In the genomic region with DNA sequence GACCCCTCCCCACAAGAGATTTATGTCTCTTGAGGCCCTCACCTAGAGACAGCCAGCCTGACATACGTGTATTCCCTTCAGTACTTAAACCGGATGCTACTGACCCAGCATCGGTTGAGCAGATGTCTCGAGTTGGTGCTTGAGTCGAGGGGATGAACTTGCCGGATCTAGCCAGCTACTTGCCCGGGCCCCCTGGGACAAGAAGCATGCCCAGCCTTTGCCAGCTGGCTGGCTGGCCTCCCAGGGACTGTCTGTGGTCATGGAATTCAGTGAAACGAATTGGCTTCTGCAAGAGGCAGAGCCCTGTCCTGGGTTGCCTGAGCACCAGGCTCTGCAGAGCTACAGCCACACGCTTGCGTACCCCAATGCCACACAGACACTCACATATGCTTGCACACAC, we compare ENCODE assay signal across 16 cellular contexts. TPM values are rescaled to one million over a fixed set of nuclear protein-coding genes. Genes with fewer than 3 reads are reported as not detected.
DNase-seq lines count a peak whose midpoint lies in the region; ATAC-seq and TF ChIP-seq lines count a peak whose summit lies in the region.
"Had no signal": no experiment of that assay in that cellular context is flagged by ENCODE, and none has a peak within 500 bp of the region (broad histone marks: within the 10 kb centered on the region; RNA-seq: fewer than 3 reads in every experiment).

No MANE protein-coding gene starts in this region.

- no peak overlapping the region for H3K14ac ChIP-seq in IMR-90 (replicated peaks; ENCODE audit: low read depth, low read length)

- H3K27ac ChIP-seq in A673 (ENCODE audit: low read depth, low read length, poor library complexity, severe bottlenecking) (peak overlapping the region; percentile 44), IMR-90 (ENCODE audit: insufficient read depth, low read length) (no peak overlapping the region), GM23248 (no peak overlapping the region), esophagus squamous epithelium (peak overlapping the region in 1 of 4 donors; percentile 42)

- WGBS in IMR-90 (ENCODE audit: extremely low coverage in 2 of 2, insufficient read length in 1 of 2), 2 experiments = 70% methylated on average over 3 of the region's 10 CpGs; no CpG with 5 or more reads in 1 of the 2 experiments
- WGBS in GM23248 (ENCODE audit: low coverage in 1 of 2, low lambda C conversion rate in 2 of 2, missing lambda C conversion rate in 2 of 2), 2 experiments = 71 to 75% methylated on average over 10 of the region's 10 CpGs
- 33% methylated on average over 4 of the region's 10 CpGs; no CpG with 5 or more reads in 1 of the 2 donors for WGBS in esophagus squamous epithelium, 2 donors

- H3K36me3 ChIP-seq in A673 (ENCODE audit: insufficient read depth, low read length, poor library complexity, severe bottlenecking) = peaks cover 16% of the 10 kb centered on the region
- peaks cover 32% of the 10 kb centered on the region for H3K36me3 ChIP-seq in IMR-90 (ENCODE audit: control insufficient read depth, insufficient read depth, low read length)
- H3K36me3 ChIP-seq in GM23248 (ENCODE audit: low read depth) = no peaks in the 10 kb centered on the region
- peaks cover 0 to 43% (median 0%) of the 10 kb centered on the region in 3 donors for H3K36me3 ChIP-seq in esophagus squamous epithelium

- H3K9me2 ChIP-seq in GM23248 (ENCODE audit: insufficient read depth) = no peaks in the 10 kb centered on the region

- peak overlapping the region; percentile 15 for H3K4me3 Mint-ChIP-seq in activated T-helper 17 cell treated with anti-CD3 and anti-CD28 coated beads, Interleukin-2, amount 50 U/mL, for 72 hours
- H3K4me3 Mint-ChIP-seq: activated CD4-positive, alpha-beta T cell treated with anti-CD3 and anti-CD28 coated beads, Interleukin-2, amount 10 ng/mL, durations not matched to agents 24 days and 14 days had no signal

- H3K4me2 ChIP-seq in IMR-90 (ENCODE audit: low read depth, low read length) (no peak overlapping the region), GM23248 (ENCODE audit: unreplicated experiment) (no peak overlapping the region)

- no peak overlapping the region for H2AK5ac ChIP-seq in IMR-90 (ENCODE audit: low read depth, low read length)

- in situ Hi-C loops in IMR-90 (cut with MboI; ENCODE audit: low sequenced_read_pairs) (no loop called here), GM23248 (cut with MboI) (no loop called here)

- TF ChIP-seq POLR2A in IMR-90 (IDR thresholded peaks at IDR 0.05; ENCODE audit: low read depth, low read length) (no peak), esophagus squamous epithelium (IDR thresholded peaks at IDR 0.05) (no peak)

- no peaks in the 10 kb centered on the region for H3K9me3 Mint-ChIP-seq in activated T-helper 17 cell treated with anti-CD3 and anti-CD28 coated beads, Interleukin-2, amount 50 U/mL, for 72 hours
- H3K9me3 Mint-ChIP-seq: activated CD4-positive, alpha-beta T cell treated with anti-CD3 and anti-CD28 coated beads, Interleukin-2, amount 10 ng/mL, durations not matched to agents 24 days and 14 days; activated naive CD4-positive, alpha-beta T cell treated with anti-CD3 and anti-CD28 coated beads, Interleukin-2, amount 50 U/mL, for 72 hours had no signal

- H2AFZ ChIP-seq in IMR-90 (replicated peaks; ENCODE audit: low read length, poor library complexity) = no peak overlapping the region
- H2AFZ ChIP-seq in GM23248 = no peak overlapping the region

- H3K27ac Mint-ChIP-seq in activated T-helper 17 cell treated with anti-CD3 and anti-CD28 coated beads, Interleukin-2, amount 50 U/mL, for 72 hours = peak overlapping the region; percentile 10
- H3K27ac Mint-ChIP-seq: activated CD4-positive, alpha-beta T cell treated with anti-CD3 and anti-CD28 coated beads, Interleukin-2, amount 10 ng/mL, durations not matched to agents 24 days and 14 days had no signal

- peaks cover 14% of the 10 kb centered on the region; the same call in 1 of the 2 replicates for H3F3A ChIP-seq in GM23248 (ENCODE audit: insufficient read depth)

- DNase-seq in A673 (ENCODE audit: low spot score) (peak; percentile 78), IMR-90 (no peak), hypothalamus (lab: John Stamatoyannopoulos, UW) (peak in 34 of 51 donors; percentile 18 to 76 (median 48)), GM23248 (no peak), esophagus squamous epithelium (lab: John Stamatoyannopoulos, UW) (no peak)
- no peak for DNase-seq in activated CD4-positive, alpha-beta T cell treated with anti-CD3 and anti-CD28 coated beads, Interleukin-2, amount 50 U/mL, for 4 hours
- DNase-seq: activated CD4-positive, alpha-beta T cell treated with anti-CD3 and anti-CD28 coated beads, Interleukin-2, amount 10 ng/mL, durations not matched to agents 24 days and 14 days; AML-193; kidney; occipital lobe; SIG-M5; stimulated activated CD4-positive, alpha-beta T cell treated with anti-CD3 and anti-CD28 coated beads, Interleukin-4, amount 100 ng/mL, for 24 hours had no signal

- TF ChIP-seq CTCF in A673 (conservative IDR thresholded peaks at IDR 0.05; ENCODE audit: low read depth, low read length) (no peak), IMR-90 (conservative IDR thresholded peaks at IDR 0.05; ENCODE audit: low read depth, low read length) (no peak), esophagus squamous epithelium (IDR thresholded peaks at IDR 0.05) (no peak)

- H3K56ac ChIP-seq in IMR-90 (ENCODE audit: extremely low read depth, insufficient read depth, low read length) = no peak overlapping the region

- H3K9me3 ChIP-seq in A673 (ENCODE audit: low read depth, low read length, poor library complexity, severe bottlenecking) = no peaks in the 10 kb centered on the region
- H3K9me3 ChIP-seq in IMR-90 (ENCODE audit: control insufficient read depth, insufficient read depth, low read length) = no peaks in the 10 kb centered on the region
- no peaks in the 10 kb centered on the region for H3K9me3 ChIP-seq in GM23248 (ENCODE audit: low read depth)
- H3K9me3 ChIP-seq in esophagus squamous epithelium = no peaks in the 10 kb centered on the region
- H3K9me3 ChIP-seq: tibial nerve had no signal

- no peak overlapping the region for H2BK5ac ChIP-seq in IMR-90 (ENCODE audit: low read depth, low read length, poor library complexity, severe bottlenecking)

- intact Hi-C loops in A673 (cut with micrococcal nuclease; ENCODE audit: unreplicated experiment) = loop anchor here (5.0 to 10.0 kb wide), 2 partner anchors 216 to 359 kb away; no protein-coding TSS in a partner anchor
- intact Hi-C loops in IMR-90 (cut with micrococcal nuclease) = loop anchor here (10.0 kb wide), 1 partner anchor 359 kb away; no protein-coding TSS in a partner anchor
- intact Hi-C loops in esophagus squamous epithelium (cut with DNase I) = no loop called here

- H3K9ac ChIP-seq in IMR-90 (ENCODE audit: low read depth, low read length) (no peak overlapping the region), GM23248 (no peak overlapping the region)

- no peak overlapping the region for H4K91ac ChIP-seq in IMR-90 (ENCODE audit: insufficient read depth, low read depth, low read length)

- H2AK9ac ChIP-seq in IMR-90 (replicated peaks; ENCODE audit: low read depth, low read length, poor library complexity) = peak overlapping the region; percentile 28

- dilution Hi-C loops in IMR-90 (cut with HindIII; ENCODE audit: low sequenced_read_pairs, unreplicated experiment) = no loop called here

- H3K79me2 ChIP-seq in GM23248 (ENCODE audit: insufficient read depth) = no peaks in the 10 kb centered on the region

- no peak overlapping the region for H2BK15ac ChIP-seq in IMR-90 (ENCODE audit: low read depth, low read length)

- no peak overlapping the region for H3K4ac ChIP-seq in IMR-90 (ENCODE audit: low read depth, low read length)

- H3K4me3 ChIP-seq in A673 (ENCODE audit: low read depth, low read length, poor library complexity, severe bottlenecking) = no peak overlapping the region
- no peak overlapping the region for H3K4me3 ChIP-seq in IMR-90 (ENCODE audit: insufficient read depth, low read depth, low read length)
- no peak overlapping the region for H3K4me3 ChIP-seq in GM23248
- no peak overlapping the region for H3K4me3 ChIP-seq in esophagus squamous epithelium
- H3K4me3 ChIP-seq: tibial nerve had no signal

- POLR2A ChIA-PET in A673 (lab: Charles Lee; ENCODE audit: low non-redundant PET) = interaction anchor here (0.6 kb wide), 1 partner anchor 30 kb away, joined by 3 read pairs; no protein-coding TSS in a partner anchor
- POLR2A ChIA-PET in IMR-90 (lab: Charles Lee; ENCODE audit: unreplicated experiment) = no interaction called here

- H3K79me1 ChIP-seq in IMR-90 (ENCODE audit: low read depth in 1 of 2, low read length in 2 of 2) = peaks cover 0 to 5% of the 10 kb centered on the region in 2 experiments; a peak in 1 of 4 replicates

- no peak for ATAC-seq in IMR-90 (ENCODE audit: low read depth)
- no peak for ATAC-seq in activated T-helper 17 cell treated with anti-CD3 and anti-CD28 coated beads, Interleukin-2, amount 50 U/mL, for 72 hours (replicated peaks)
- no peak for ATAC-seq in HG02973 (IDR thresholded peaks at IDR 0.05; ENCODE audit: unreplicated experiment)
- ATAC-seq: activated naive CD4-positive, alpha-beta T cell treated with anti-CD3 and anti-CD28 coated beads, Interleukin-2, amount 50 U/mL, for 72 hours had no signal

- CTCF ChIA-PET in A673 (lab: Charles Lee) = no interaction called here
- CTCF ChIA-PET in IMR-90 (lab: Yijun Ruan, JAX) = no interaction called here

- no peak overlapping the region for H2BK120ac ChIP-seq in IMR-90 (ENCODE audit: low read depth, low read length)

- H4K20me1 ChIP-seq in IMR-90 (ENCODE audit: insufficient read depth, low read length) (peaks cover 39% of the 10 kb centered on the region), GM23248 (ENCODE audit: insufficient read depth) (no peaks in the 10 kb centered on the region; the same call in 1 of the 2 replicates)

- H3K23ac ChIP-seq in IMR-90 (ENCODE audit: low read depth, low read length) = no peak overlapping the region

- H3K18ac ChIP-seq in IMR-90 (ENCODE audit: low read depth, low read length) = no peak overlapping the region

- no peak overlapping the region for H4K8ac ChIP-seq in IMR-90 (ENCODE audit: low read depth in 2 of 2, low read length in 2 of 2)

- H3K27me3 ChIP-seq in A673 (replicated peaks; ENCODE audit: insufficient read depth, low read depth, low read length, poor library complexity) (no peaks in the 10 kb centered on the region), IMR-90 (ENCODE audit: control insufficient read depth, insufficient read depth, low read length) (no peaks in the 10 kb centered on the region), GM23248 (replicated peaks; ENCODE audit: insufficient read depth) (no peaks in the 10 kb centered on the region), esophagus squamous epithelium (no peaks in the 10 kb centered on the region)
- H3K27me3 ChIP-seq: tibial nerve had no signal

- H3K9me1 ChIP-seq in IMR-90 (ENCODE audit: insufficient read depth, low read length) = peaks cover 8% of the 10 kb centered on the region

- no peak for TF ChIP-seq RAD21 in IMR-90 (IDR thresholded peaks at IDR 0.05; ENCODE audit: low read length)

- no TSS peak for BruUV-seq in A673 (replicated peaks; lab: Mats Ljungman, UMichigan)
- no TSS peak for BruUV-seq in IMR-90 (replicated peaks; lab: Mats Ljungman, UMichigan)

- peaks cover 59% of the 10 kb centered on the region for H3K4me1 Mint-ChIP-seq in activated T-helper 17 cell treated with anti-CD3 and anti-CD28 coated beads, Interleukin-2, amount 50 U/mL, for 72 hours

- no peak overlapping the region for H2BK20ac ChIP-seq in IMR-90 (ENCODE audit: low read depth, low read length)

- H3K27me3 Mint-ChIP-seq in activated T-helper 17 cell treated with anti-CD3 and anti-CD28 coated beads, Interleukin-2, amount 50 U/mL, for 72 hours = no peaks in the 10 kb centered on the region
- H3K27me3 Mint-ChIP-seq: activated CD4-positive, alpha-beta T cell treated with anti-CD3 and anti-CD28 coated beads, Interleukin-2, amount 10 ng/mL, durations not matched to agents 24 days and 14 days had no signal

- no peak overlapping the region for H4K5ac ChIP-seq in IMR-90 (ENCODE audit: low read depth, low read length)

- peaks cover 55% of the 10 kb centered on the region for H3K4me1 ChIP-seq in A673 (ENCODE audit: insufficient read depth, low read length, poor library complexity, severe bottlenecking)
- H3K4me1 ChIP-seq in IMR-90 (ENCODE audit: control insufficient read depth, insufficient read depth, low read length) = peaks cover 12% of the 10 kb centered on the region
- peaks cover 13% of the 10 kb centered on the region; the same call in 1 of the 2 replicates for H3K4me1 ChIP-seq in GM23248 (ENCODE audit: insufficient read depth)
- peaks cover 14 to 100% (median 42%) of the 10 kb centered on the region in 3 donors for H3K4me1 ChIP-seq in esophagus squamous epithelium

- H3K36me3 Mint-ChIP-seq in activated T-helper 17 cell treated with anti-CD3 and anti-CD28 coated beads, Interleukin-2, amount 50 U/mL, for 72 hours (ENCODE audit: low read depth) = peaks cover 99% of the 10 kb centered on the region

RNA-seq across cellular contexts. Expression of a gene that starts 35.9 kb away (rescaled TPM):
- total RNA-seq in A673 (2021) = 109 and 123 TPM in 2 replicates
- total RNA-seq in IMR-90 (2012; rRNA removed) = 6.1 and 9.7 TPM in 2 replicates
- polyA plus RNA-seq in IMR-90 (2012; rRNA removed) = 4.4 and 4.5 TPM in 2 replicates
- 1.4 and 3.9 TPM in 2 replicates for polyA plus RNA-seq in IMR-90 (2012; cell fraction: cytosol; rRNA removed)
- 15.3 and 15.8 TPM in 2 replicates for polyA plus RNA-seq in IMR-90 (2012; cell fraction: nucleus; rRNA removed; ENCODE audit: low replicate concordance)
- 10 to 100 TPM; 55.2 to 64.6 TPM for total RNA-seq in activated T-helper 17 cell treated with anti-CD3 and anti-CD28 coated beads, Interleukin-2, amount 50 U/mL, for 72 hours
- total RNA-seq in GM23248 (2014; rRNA removed; shearing (Covaris generic)) = 7.1 and 18.4 TPM in 2 replicates
- 2.5 TPM in 2 replicates for polyA plus RNA-seq in GM23248 (2016; fragmentation: Nextera tagmentation; extraction: Ambion mirVana)
- total RNA-seq in esophagus squamous epithelium = 10 to 100 TPM in 1 of 4 donors, 1 to 10 TPM in 3; 4.1 to 13.6 (median 8.2) TPM

Comparison
In these comparisons a context has a peak if more than half of its experiments do, and no peak if none do; other contexts are left out.
1. DNase-seq: peak in A673 (single experiment) and hypothalamus (34 of 51); none in IMR-90 (single experiment), GM23248 (single experiment), activated CD4-positive, alpha-beta T cell treated with anti-CD3 and anti-CD28 coated beads, Interleukin-2, amount 50 U/mL, for 4 hours (0 of 2) and esophagus squamous epithelium (single experiment).